In genomic region chr1:167369933-167370332, GRCh38 we compare ENCODE assay signal across 23 cellular contexts.
"Had no signal": no experiment of that assay in that cellular context is flagged by ENCODE, and none has a peak within 500 bp of the region (broad histone marks: within the 10 kb centered on the region; RNA-seq: fewer than 3 reads in every experiment).

No MANE protein-coding gene starts in this region.

- H3K9ac ChIP-seq: KMS-11 had no signal

- DNase-seq: Kasumi-1, MV-4-11, NCI-H1048, NCI-H1105, NCI-H1417 treated with DMSO at 0.1 percent for 48 hours, NCI-H146, NCI-H1694 treated with DMSO at 0.1 percent for 48 hours, NCI-H1930, NCI-H2081, NCI-H2107, NCI-H2227 treated with DMSO at 0.1 percent for 48 hours, NCI-H526 treated with DMSO at 0.1 percent for 48 hours, NCI-H774, PC-9, Peyer's patch, SHP77 treated with DMSO at 0.1 percent for 48 hours, SJCRH30 had no signal

- H3K4me2 ChIP-seq: KMS-11, PC-9 had no signal

- H3K9me3 ChIP-seq: Peyer's patch, SJCRH30 had no signal

- H3K4me3 ChIP-seq: K562, PC-9, Peyer's patch, SJCRH30 had no signal

- H3K27me3 ChIP-seq: Peyer's patch, SJCRH30 had no signal

- ATAC-seq: K562, Right ventricle myocardium inferior, SK-N-SH treated with all-trans-retinoic acid at 6 μM for 48 hours had no signal

- H3K4me1 ChIP-seq: Peyer's patch had no signal

- FAIRE-seq: HTR-8/SVneo, K562 had no signal

- H3K27ac ChIP-seq: HL-60, KMS-11, PC-9, Peyer's patch, SJCRH30 had no signal

- H3K36me3 ChIP-seq: Peyer's patch had no signal

- H2AFZ ChIP-seq: PC-9 had no signal
